Comparison of ENCODE assay signal across 12 cellular contexts in genomic region chr1:217889401-217889800, GRCh38.
DNase-seq lines count a peak whose midpoint lies in the region; ATAC-seq and TF ChIP-seq lines count a peak whose summit lies in the region.
"Had no signal": no experiment of that assay in that cellular context is flagged by ENCODE, and none has a peak within 500 bp of the region (broad histone marks: within the 10 kb centered on the region; RNA-seq: fewer than 3 reads in every experiment).

No MANE protein-coding gene starts in this region.

- no peak overlapping the region for H3K23ac ChIP-seq in H9 (ENCODE audit: insufficient read length, low read depth, low read length)

- H3K79me2 ChIP-seq in H9 (ENCODE audit: insufficient read depth, low read length), result no peaks in the 10 kb centered on the region

- no peak overlapping the region for H3K14ac ChIP-seq in H9 (ENCODE audit: insufficient read depth, low read length)

- no CpG with 5 or more reads among the region's 10 CpGs for WGBS in H9 (ENCODE audit: extremely low coverage, insufficient read length, low lambda C conversion rate)
- WGBS in spleen, 5 donors, result 53 to 69% (median 62%) methylated on average over 10 of the region's 10 CpGs

- H2BK5ac ChIP-seq in H9 (ENCODE audit: insufficient read length, low read length), result no peak overlapping the region

- intact Hi-C loops in Calu3 (cut with micrococcal nuclease; ENCODE audit: unreplicated experiment), result loop anchor here (1.0 kb wide), 1 partner anchor 282 kb away; no protein-coding TSS in a partner anchor
- intact Hi-C loops in spleen (cut with DNase I; ENCODE audit: low total_unique reads), result no loop called here
- intact Hi-C loops in activated CD4-positive, alpha-beta T cell treated with anti-CD3 and anti-CD28 coated beads, Interleukin-2, amount 10 ng/mL, durations not matched to agents 24 days and 14 days (cut with micrococcal nuclease), result no loop called here
- intact Hi-C loops in activated T-helper 2 cell treated with anti-CD3 and anti-CD28 coated beads, Interferon-gamma antibody, Interleukin-2, Interleukin-4, amounts not matched to agents 10 μg/mL and 5 μg/mL and 100 μg/mL, durations not matched to agents 14 hours and 24 hours and 36 hours (cut with micrococcal nuclease), result no loop called here

- no peaks in the 10 kb centered on the region for H3K27me3 ChIP-seq in H9 (ENCODE audit: insufficient read depth, low read length)
- H3K27me3 ChIP-seq in spleen (replicated peaks in 1 of 7), result no peaks in the 10 kb centered on the region

- H3K18ac ChIP-seq in H9 (ENCODE audit: insufficient read length, low read depth, low read length), result no peak overlapping the region

- no peaks in the 10 kb centered on the region for H3K23me2 ChIP-seq in H9 (ENCODE audit: insufficient read length, low read depth, low read length, poor library complexity, severe bottlenecking)

- H2BK20ac ChIP-seq in H9 (ENCODE audit: low read depth, low read length, poor library complexity, severe bottlenecking), result no peak overlapping the region

- H3K4me1 ChIP-seq in H9 (ENCODE audit: insufficient read depth, low read length), result no peaks in the 10 kb centered on the region; the same call in 1 of the 2 replicates
- H3K4me1 ChIP-seq in spleen, result no peaks in the 10 kb centered on the region
- H3K4me1 ChIP-seq: heart right ventricle had no signal

- no peaks in the 10 kb centered on the region for H4K20me1 ChIP-seq in H9 (ENCODE audit: control insufficient read depth, insufficient read depth, insufficient read length)

- no peak overlapping the region for H2BK15ac ChIP-seq in H9 (ENCODE audit: low read depth, low read length)

- no peaks in the 10 kb centered on the region for H3K79me1 ChIP-seq in H9 (ENCODE audit: insufficient read depth, low read depth, low read length, poor library complexity, severe bottlenecking)

- no peaks in the 10 kb centered on the region for H3K4me1 Mint-ChIP-seq in Calu3 (ENCODE audit: low read depth, unreplicated experiment)
- peaks cover 5 to 6% of the 10 kb centered on the region in 2 experiments; a peak in 2 of 4 replicates for H3K4me1 Mint-ChIP-seq in H9
- H3K4me1 Mint-ChIP-seq in activated CD4-positive, alpha-beta T cell treated with anti-CD3 and anti-CD28 coated beads, Interleukin-2, amount 10 ng/mL, durations not matched to agents 24 days and 14 days, result no peaks in the 10 kb centered on the region
- H3K4me1 Mint-ChIP-seq in activated T-helper 2 cell treated with anti-CD3 and anti-CD28 coated beads, Interferon-gamma antibody, Interleukin-2, Interleukin-4, amounts not matched to agents 10 μg/mL and 5 μg/mL and 100 μg/mL, durations not matched to agents 14 hours and 24 hours and 36 hours (ENCODE audit: low read depth), result no peaks in the 10 kb centered on the region

- no peak overlapping the region for H3K4me3 ChIP-seq in spleen
- H3K4me3 ChIP-seq: heart right ventricle had no signal

- no peak for ATAC-seq in HG02840 (IDR thresholded peaks at IDR 0.05; ENCODE audit: low FRiP score, unreplicated experiment)
- ATAC-seq: heart right ventricle had no signal

- H4K5ac ChIP-seq in H9 (ENCODE audit: insufficient read length, low read depth, low read length), result no peak overlapping the region

- no peak overlapping the region for H4K8ac ChIP-seq in H9 (replicated peaks; ENCODE audit: insufficient read length, low read depth, low read length)

- no TSS peak for BruUV-seq in Calu3 (replicated peaks; lab: Mats Ljungman, UMichigan)

- no peak overlapping the region for H3T11ph ChIP-seq in H9 (ENCODE audit: low read length)

- peak; percentile 31 for TF ChIP-seq CTCF in Calu3 (IDR thresholded peaks at IDR 0.05; ENCODE audit: unreplicated experiment)
- TF ChIP-seq CTCF in H9 (conservative IDR thresholded peaks at IDR 0.05), result peak; percentile 85
- 0 out of 2 replicates have a peak, but pooled peaks have one; percentile 16 for TF ChIP-seq CTCF in VCaP (conservative IDR thresholded peaks at IDR 0.05)
- no peak for TF ChIP-seq CTCF in spleen (IDR thresholded peaks at IDR 0.05 in 8 of 11, conservative IDR thresholded peaks at IDR 0.05 in 3 of 11)

- no peak overlapping the region for H4K91ac ChIP-seq in H9 (ENCODE audit: insufficient read length, low read depth, low read length)

- no peak overlapping the region for H3K27ac ChIP-seq in H9 (ENCODE audit: insufficient read length, low read depth, low read length)
- H3K27ac ChIP-seq in VCaP, result no peak overlapping the region
- no peak overlapping the region for H3K27ac ChIP-seq in spleen
- H3K27ac ChIP-seq: heart right ventricle had no signal

- H3K36me3 Mint-ChIP-seq in Calu3 (ENCODE audit: insufficient read depth, unreplicated experiment), result no peaks in the 10 kb centered on the region
- 0 out of 7 replicates have a peak, but pooled peaks cover 0 to 5% (median 0%) of the 10 kb centered on the region in 3 experiments for H3K36me3 Mint-ChIP-seq in H9 (ENCODE audit: insufficient read depth in 1 of 3, low read depth in 3 of 3)
- H3K36me3 Mint-ChIP-seq in activated CD4-positive, alpha-beta T cell treated with anti-CD3 and anti-CD28 coated beads, Interleukin-2, amount 10 ng/mL, durations not matched to agents 24 days and 14 days (ENCODE audit: low read depth), result no peaks in the 10 kb centered on the region
- H3K36me3 Mint-ChIP-seq in activated T-helper 2 cell treated with anti-CD3 and anti-CD28 coated beads, Interferon-gamma antibody, Interleukin-2, Interleukin-4, amounts not matched to agents 10 μg/mL and 5 μg/mL and 100 μg/mL, durations not matched to agents 14 hours and 24 hours and 36 hours (ENCODE audit: low read depth), result no peaks in the 10 kb centered on the region

- no peak overlapping the region for H2AFZ ChIP-seq in H9 (ENCODE audit: low read length)

- DNase-seq in Calu3 (peak; percentile 42), H9 (peak; percentile 84), kidney tubule cell (ENCODE audit: low spot score) (peak; percentile 7), spleen (no peak)
- no peak for DNase-seq in activated CD4-positive, alpha-beta T cell treated with anti-CD3 and anti-CD28 coated beads, Interleukin-2, amount 10 ng/mL, durations not matched to agents 24 days and 14 days
- no peak for DNase-seq in activated T-helper 2 cell treated with anti-CD3 and anti-CD28 coated beads, Interferon-gamma antibody, Interleukin-2, Interleukin-4, amounts not matched to agents 10 μg/mL and 5 μg/mL and 100 μg/mL, durations not matched to agents 14 hours and 24 hours and 36 hours (ENCODE audit: low spot score)
- DNase-seq: activated effector memory CD4-positive, alpha-beta T cell treated with Interleukin-2 at 50 U/mL for 16 hours; COR-L47 had no signal

- H3K4me2 ChIP-seq in H9 (ENCODE audit: insufficient read depth, insufficient read length, low read length), result no peak overlapping the region

- H3K56ac ChIP-seq in H9 (ENCODE audit: insufficient read length, low read depth, low read length), result no peak overlapping the region

- H3K4me3 Mint-ChIP-seq in Calu3 (ENCODE audit: low read depth, unreplicated experiment) (no peak overlapping the region), H9 (no peak overlapping the region)
- H3K4me3 Mint-ChIP-seq in activated CD4-positive, alpha-beta T cell treated with anti-CD3 and anti-CD28 coated beads, Interleukin-2, amount 10 ng/mL, durations not matched to agents 24 days and 14 days, result no peak overlapping the region
- no peak overlapping the region for H3K4me3 Mint-ChIP-seq in activated T-helper 2 cell treated with anti-CD3 and anti-CD28 coated beads, Interferon-gamma antibody, Interleukin-2, Interleukin-4, amounts not matched to agents 10 μg/mL and 5 μg/mL and 100 μg/mL, durations not matched to agents 14 hours and 24 hours and 36 hours (ENCODE audit: low read depth)
- H3K4me3 Mint-ChIP-seq: dendritic cell treated with granulocyte-macrophage colony-stimulating factor and Interleukin-4, amounts not matched to agents 40 ng/mL and 50 ng/mL, for 4 days had no signal

- no peak overlapping the region for H2BK120ac ChIP-seq in H9 (ENCODE audit: low read depth, low read length, poor library complexity, severe bottlenecking)

- no peak overlapping the region for H3K9ac ChIP-seq in H9 (ENCODE audit: extremely low read depth, insufficient read length, low read length)

- H3K27ac Mint-ChIP-seq in Calu3 (ENCODE audit: unreplicated experiment) (no peak overlapping the region), H9 (peak overlapping the region in 1 of 3 experiments; percentile 16; a peak in 1 of 7 replicates)
- H3K27ac Mint-ChIP-seq in activated CD4-positive, alpha-beta T cell treated with anti-CD3 and anti-CD28 coated beads, Interleukin-2, amount 10 ng/mL, durations not matched to agents 24 days and 14 days, result no peak overlapping the region
- no peak overlapping the region for H3K27ac Mint-ChIP-seq in activated T-helper 2 cell treated with anti-CD3 and anti-CD28 coated beads, Interferon-gamma antibody, Interleukin-2, Interleukin-4, amounts not matched to agents 10 μg/mL and 5 μg/mL and 100 μg/mL, durations not matched to agents 14 hours and 24 hours and 36 hours
- H3K27ac Mint-ChIP-seq: dendritic cell treated with granulocyte-macrophage colony-stimulating factor and Interleukin-4, amounts not matched to agents 40 ng/mL and 50 ng/mL, for 4 days had no signal

- no peaks in the 10 kb centered on the region for H3K36me3 ChIP-seq in spleen
- H3K36me3 ChIP-seq: heart right ventricle had no signal

- H2BK12ac ChIP-seq in H9 (ENCODE audit: insufficient read length, low read depth, low read length), result no peak overlapping the region

- no peak overlapping the region for H3K4ac ChIP-seq in H9 (ENCODE audit: low read depth, low read length)

- H3K9me3 Mint-ChIP-seq in Calu3 (ENCODE audit: low read depth, unreplicated experiment) (peaks cover 5% of the 10 kb centered on the region), H9 (peaks cover 0 to 5% of the 10 kb centered on the region in 2 experiments; a peak in 1 of 5 replicates)
- no peaks in the 10 kb centered on the region for H3K9me3 Mint-ChIP-seq in activated CD4-positive, alpha-beta T cell treated with anti-CD3 and anti-CD28 coated beads, Interleukin-2, amount 10 ng/mL, durations not matched to agents 24 days and 14 days
- H3K9me3 Mint-ChIP-seq in activated T-helper 2 cell treated with anti-CD3 and anti-CD28 coated beads, Interferon-gamma antibody, Interleukin-2, Interleukin-4, amounts not matched to agents 10 μg/mL and 5 μg/mL and 100 μg/mL, durations not matched to agents 14 hours and 24 hours and 36 hours, result no peaks in the 10 kb centered on the region
- H3K9me3 Mint-ChIP-seq: dendritic cell treated with granulocyte-macrophage colony-stimulating factor and Interleukin-4, amounts not matched to agents 40 ng/mL and 50 ng/mL, for 4 days had no signal

- H2AK5ac ChIP-seq in H9 (ENCODE audit: insufficient read length, low read length), result no peak overlapping the region

- H3K9me3 ChIP-seq in H9 (ENCODE audit: control insufficient read depth, low read depth, low read length) (no peaks in the 10 kb centered on the region), spleen (peaks cover 0 to 5% (median 1%) of the 10 kb centered on the region in 8 donors)
- H3K9me3 ChIP-seq: heart right ventricle had no signal

- TF ChIP-seq POLR2A in spleen (IDR thresholded peaks at IDR 0.05), result no peak

- CTCF ChIA-PET in Calu3 (lab: Charles Lee), result no interaction called here

- H3K27me3 Mint-ChIP-seq in Calu3 (ENCODE audit: unreplicated experiment), result no peaks in the 10 kb centered on the region
- no peaks in the 10 kb centered on the region for H3K27me3 Mint-ChIP-seq in H9 (ENCODE audit: low read depth)
- no peaks in the 10 kb centered on the region for H3K27me3 Mint-ChIP-seq in activated CD4-positive, alpha-beta T cell treated with anti-CD3 and anti-CD28 coated beads, Interleukin-2, amount 10 ng/mL, durations not matched to agents 24 days and 14 days
- no peaks in the 10 kb centered on the region for H3K27me3 Mint-ChIP-seq in activated T-helper 2 cell treated with anti-CD3 and anti-CD28 coated beads, Interferon-gamma antibody, Interleukin-2, Interleukin-4, amounts not matched to agents 10 μg/mL and 5 μg/mL and 100 μg/mL, durations not matched to agents 14 hours and 24 hours and 36 hours (ENCODE audit: low read depth)
- H3K27me3 Mint-ChIP-seq: dendritic cell treated with granulocyte-macrophage colony-stimulating factor and Interleukin-4, amounts not matched to agents 40 ng/mL and 50 ng/mL, for 4 days had no signal

Comparison
In these comparisons a context has a peak if more than half of its experiments do, and no peak if none do; other contexts are left out.
1. DNase-seq: peak in Calu3 (single experiment), H9 (single experiment) and kidney tubule cell (single experiment); none in spleen (single experiment), activated CD4-positive, alpha-beta T cell treated with anti-CD3 and anti-CD28 coated beads, Interleukin-2, amount 10 ng/mL, durations not matched to agents 24 days and 14 days (single experiment) and activated T-helper 2 cell treated with anti-CD3 and anti-CD28 coated beads, Interferon-gamma antibody, Interleukin-2, Interleukin-4, amounts not matched to agents 10 μg/mL and 5 μg/mL and 100 μg/mL, durations not matched to agents 14 hours and 24 hours and 36 hours (single experiment).
2. CTCF ChIP-seq: peak in Calu3 (single experiment), H9 (single experiment) and VCaP (single experiment); none in spleen (0 of 11).